In the genomic region with DNA sequence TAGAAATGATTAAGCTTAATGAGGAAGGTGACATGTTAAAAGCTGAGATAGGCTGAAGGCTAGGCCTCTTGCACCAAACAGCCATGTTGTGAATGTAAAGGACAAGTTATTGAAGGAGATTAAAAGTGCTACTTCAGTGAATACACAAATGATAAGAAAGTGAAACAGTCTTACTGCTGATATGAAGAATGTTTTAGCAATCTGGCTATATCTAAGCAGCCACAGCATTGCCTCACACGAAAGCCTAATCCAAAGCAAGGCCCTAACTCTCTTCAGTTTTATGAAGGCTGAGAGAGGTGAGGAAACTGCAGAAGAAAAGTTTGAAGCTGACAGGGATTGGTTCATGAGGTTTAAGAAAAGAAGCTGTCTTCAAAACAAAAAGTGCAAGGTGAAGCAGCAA, we compare ENCODE assay signal across 17 cellular contexts.
DNase-seq lines count a peak whose midpoint lies in the region; ATAC-seq, FAIRE-seq and TF ChIP-seq lines count a peak whose summit lies in the region.
"Had no signal": no experiment of that assay in that cellular context is flagged by ENCODE, and none has a peak within 500 bp of the region (broad histone marks: within the 10 kb centered on the region; RNA-seq: fewer than 3 reads in every experiment).

No MANE protein-coding gene starts in this region.

- peaks cover 13% of the 10 kb centered on the region for H3K4me1 Mint-ChIP-seq in activated CD4-positive, alpha-beta T cell treated with anti-CD3 and anti-CD28 coated beads, Interleukin-2, amount 10 ng/mL, durations not matched to agents 7 days and 5 days
- peaks cover 26% of the 10 kb centered on the region for H3K4me1 Mint-ChIP-seq in activated T-helper 2 cell treated with anti-CD3 and anti-CD28 coated beads, Interferon-gamma antibody, Interleukin-2, Interleukin-4, amounts not matched to agents 10 μg/mL and 5 μg/mL and 100 μg/mL, durations not matched to agents 14 hours and 24 hours and 36 hours (ENCODE audit: low read depth)
- peaks cover 2 to 23% (median 15%) of the 10 kb centered on the region in 7 donors for H3K4me1 Mint-ChIP-seq in naive thymus-derived CD4-positive, alpha-beta T cell
- H3K4me1 Mint-ChIP-seq: B cell had no signal

- CTCF ChIA-PET in activated CD4-positive, alpha-beta T cell treated with anti-CD3 and anti-CD28 coated beads, Interleukin-2, amount 10 ng/mL, durations not matched to agents 7 days and 5 days (lab: Charles Lee) = interaction anchor here (1.4 kb wide), 1 partner anchor 135 kb away, joined by 4 read pairs; a partner anchor contains a TSS
- CTCF ChIA-PET in naive thymus-derived CD4-positive, alpha-beta T cell (lab: Charles Lee) = interaction anchor here (1.2 kb wide), 1 partner anchor 53 kb away, joined by 3 read pairs; no protein-coding TSS in a partner anchor

- no peak for FAIRE-seq in small intestine (lab: Jason Lieb, UNC)
- FAIRE-seq in urothelium cell line (lab: Jason Lieb, UNC) = no peak
- FAIRE-seq: A204.1, GM12878, GM18507 had no signal

- H3K4me3 ChIP-seq in fibroblast of villous mesenchyme (ENCODE audit: low read depth, low read length) = no peak overlapping the region
- H3K4me3 ChIP-seq in small intestine (ENCODE audit: low read depth in 1 of 2, low read length in 2 of 2) = no peak overlapping the region
- H3K4me3 ChIP-seq in naive thymus-derived CD4-positive, alpha-beta T cell (ENCODE audit: low read length) = no peak overlapping the region
- H3K4me3 ChIP-seq: GM12878, GM23248 had no signal

- H3K9me3 ChIP-seq in small intestine (ENCODE audit: control insufficient read depth, low read depth) = no peaks in the 10 kb centered on the region
- H3K9me3 ChIP-seq in naive thymus-derived CD4-positive, alpha-beta T cell (ENCODE audit: control insufficient read depth in 2 of 3, low read length in 3 of 3) = peaks cover 0 to 14% (median 0%) of the 10 kb centered on the region in 3 experiments

- ATAC-seq in naive thymus-derived CD4-positive, alpha-beta T cell = no peak
- ATAC-seq: GM12878 had no signal

- WGBS in small intestine, 3 donors = 15 to 69% (median 19%) methylated on average over 1 of the region's 1 CpG

- peak overlapping the region; percentile 55 for H3K27ac Mint-ChIP-seq in activated CD4-positive, alpha-beta T cell treated with anti-CD3 and anti-CD28 coated beads, Interleukin-2, amount 10 ng/mL, durations not matched to agents 7 days and 5 days
- peak overlapping the region; percentile 70 for H3K27ac Mint-ChIP-seq in activated T-helper 2 cell treated with anti-CD3 and anti-CD28 coated beads, Interferon-gamma antibody, Interleukin-2, Interleukin-4, amounts not matched to agents 10 μg/mL and 5 μg/mL and 100 μg/mL, durations not matched to agents 14 hours and 24 hours and 36 hours
- H3K27ac Mint-ChIP-seq in naive thymus-derived CD4-positive, alpha-beta T cell = peak overlapping the region in 4 of 9 donors; percentile 6 to 47 (median 28)
- H3K27ac Mint-ChIP-seq: B cell; CD4-positive, alpha-beta memory T cell had no signal

- no peak for DNase-seq in activated CD4-positive, alpha-beta T cell treated with anti-CD3 and anti-CD28 coated beads, Interleukin-2, amount 10 ng/mL, durations not matched to agents 7 days and 5 days
- no peak for DNase-seq in activated CD4-positive, alpha-beta T cell treated with anti-CD3 and anti-CD28 coated beads for 4 hours
- DNase-seq in activated T-helper 2 cell treated with anti-CD3 and anti-CD28 coated beads, Interferon-gamma antibody, Interleukin-2, Interleukin-4, amounts not matched to agents 10 μg/mL and 5 μg/mL and 100 μg/mL, durations not matched to agents 14 hours and 24 hours and 36 hours (ENCODE audit: low spot score) = no peak
- peak; percentile 77 for DNase-seq in fibroblast of villous mesenchyme (ENCODE audit: low read depth)
- peak; percentile 72 for DNase-seq in small intestine
- DNase-seq in urothelium cell line (ENCODE audit: low spot score) = no peak
- no peak for DNase-seq in naive thymus-derived CD4-positive, alpha-beta T cell
- DNase-seq in activated T-cell treated with anti-CD3 and anti-CD28 coated beads, Interleukin-2, amount 50 U/mL, for 48 hours = no peak
- DNase-seq: C1 segment of cervical spinal cord; CD4-positive, alpha-beta memory T cell; DMS79; GM23248; H7 had no signal

- intact Hi-C loops in activated T-helper 2 cell treated with anti-CD3 and anti-CD28 coated beads, Interferon-gamma antibody, Interleukin-2, Interleukin-4, amounts not matched to agents 10 μg/mL and 5 μg/mL and 100 μg/mL, durations not matched to agents 14 hours and 24 hours and 36 hours (cut with micrococcal nuclease) = no loop called here
- intact Hi-C loops in naive thymus-derived CD4-positive, alpha-beta T cell (cut with micrococcal nuclease) = loop anchor here in 1 of 2 donors (5.0 kb wide), 1 partner anchor 33 kb away; no protein-coding TSS in a partner anchor

- H3K27me3 Mint-ChIP-seq in activated CD4-positive, alpha-beta T cell treated with anti-CD3 and anti-CD28 coated beads, Interleukin-2, amount 10 ng/mL, durations not matched to agents 7 days and 5 days = no peaks in the 10 kb centered on the region
- no peaks in the 10 kb centered on the region for H3K27me3 Mint-ChIP-seq in activated T-helper 2 cell treated with anti-CD3 and anti-CD28 coated beads, Interferon-gamma antibody, Interleukin-2, Interleukin-4, amounts not matched to agents 10 μg/mL and 5 μg/mL and 100 μg/mL, durations not matched to agents 14 hours and 24 hours and 36 hours (ENCODE audit: low read depth)
- no peaks in the 10 kb centered on the region for H3K27me3 Mint-ChIP-seq in naive thymus-derived CD4-positive, alpha-beta T cell
- H3K27me3 Mint-ChIP-seq: B cell; CD4-positive, alpha-beta memory T cell had no signal

- peaks cover 64% of the 10 kb centered on the region for H3K36me3 Mint-ChIP-seq in activated CD4-positive, alpha-beta T cell treated with anti-CD3 and anti-CD28 coated beads, Interleukin-2, amount 10 ng/mL, durations not matched to agents 7 days and 5 days (ENCODE audit: low read depth)
- peaks cover 76% of the 10 kb centered on the region for H3K36me3 Mint-ChIP-seq in activated T-helper 2 cell treated with anti-CD3 and anti-CD28 coated beads, Interferon-gamma antibody, Interleukin-2, Interleukin-4, amounts not matched to agents 10 μg/mL and 5 μg/mL and 100 μg/mL, durations not matched to agents 14 hours and 24 hours and 36 hours (ENCODE audit: low read depth)
- peaks cover 9 to 65% (median 42%) of the 10 kb centered on the region in 5 donors for H3K36me3 Mint-ChIP-seq in naive thymus-derived CD4-positive, alpha-beta T cell

- POLR2A ChIA-PET in activated CD4-positive, alpha-beta T cell treated with anti-CD3 and anti-CD28 coated beads, Interleukin-2, amount 10 ng/mL, durations not matched to agents 7 days and 5 days (lab: Charles Lee) = no interaction called here
- POLR2A ChIA-PET in naive thymus-derived CD4-positive, alpha-beta T cell (lab: Charles Lee) = interaction anchor here (0.6 kb wide), 1 partner anchor 1279 kb away, joined by 4 read pairs; no protein-coding TSS in a partner anchor

- peaks cover 0 to 7% of the 10 kb centered on the region in 2 donors for H3K4me1 ChIP-seq in small intestine (ENCODE audit: control insufficient read depth in 2 of 2, insufficient read depth in 1 of 2, low read depth in 1 of 2, low read length in 1 of 2)
- no peaks in the 10 kb centered on the region for H3K4me1 ChIP-seq in naive thymus-derived CD4-positive, alpha-beta T cell (ENCODE audit: control insufficient read depth in 2 of 2, insufficient read depth in 2 of 2, low read length in 2 of 2)

- H3K36me3 ChIP-seq in small intestine (ENCODE audit: control insufficient read depth in 2 of 2, insufficient read depth in 2 of 2, low read length in 2 of 2) = peaks cover 2 to 5% of the 10 kb centered on the region in 2 donors
- H3K36me3 ChIP-seq in naive thymus-derived CD4-positive, alpha-beta T cell (ENCODE audit: control insufficient read depth in 2 of 3, insufficient read depth in 3 of 3, low read length in 3 of 3) = peaks cover 0 to 3% (median 0%) of the 10 kb centered on the region in 3 experiments

- H3K27me3 ChIP-seq in small intestine (ENCODE audit: control insufficient read depth in 2 of 2, insufficient read depth in 2 of 2, low read length in 2 of 2) = no peaks in the 10 kb centered on the region
- no peaks in the 10 kb centered on the region for H3K27me3 ChIP-seq in naive thymus-derived CD4-positive, alpha-beta T cell (ENCODE audit: control insufficient read depth in 2 of 2, insufficient read depth in 2 of 2, low read length in 2 of 2)

- H3K9me3 Mint-ChIP-seq in activated CD4-positive, alpha-beta T cell treated with anti-CD3 and anti-CD28 coated beads, Interleukin-2, amount 10 ng/mL, durations not matched to agents 7 days and 5 days = peaks cover 26% of the 10 kb centered on the region
- H3K9me3 Mint-ChIP-seq in activated T-helper 2 cell treated with anti-CD3 and anti-CD28 coated beads, Interferon-gamma antibody, Interleukin-2, Interleukin-4, amounts not matched to agents 10 μg/mL and 5 μg/mL and 100 μg/mL, durations not matched to agents 14 hours and 24 hours and 36 hours = peaks cover 29% of the 10 kb centered on the region
- H3K9me3 Mint-ChIP-seq in naive thymus-derived CD4-positive, alpha-beta T cell = peaks cover 0 to 24% (median 14%) of the 10 kb centered on the region in 11 donors

- H3K27ac ChIP-seq in small intestine (ENCODE audit: low read depth in 1 of 2, low read length in 1 of 2) = no peak overlapping the region
- no peak overlapping the region for H3K27ac ChIP-seq in naive thymus-derived CD4-positive, alpha-beta T cell (ENCODE audit: low read depth, low read length)
- H3K27ac ChIP-seq: GM23248 had no signal

- H3K4me3 Mint-ChIP-seq in activated CD4-positive, alpha-beta T cell treated with anti-CD3 and anti-CD28 coated beads, Interleukin-2, amount 10 ng/mL, durations not matched to agents 7 days and 5 days = no peak overlapping the region
- no peak overlapping the region for H3K4me3 Mint-ChIP-seq in activated T-helper 2 cell treated with anti-CD3 and anti-CD28 coated beads, Interferon-gamma antibody, Interleukin-2, Interleukin-4, amounts not matched to agents 10 μg/mL and 5 μg/mL and 100 μg/mL, durations not matched to agents 14 hours and 24 hours and 36 hours (ENCODE audit: low read depth)
- H3K4me3 Mint-ChIP-seq in naive thymus-derived CD4-positive, alpha-beta T cell = no peak overlapping the region
- H3K4me3 Mint-ChIP-seq: B cell; CD4-positive, alpha-beta memory T cell had no signal

- no peak for TF ChIP-seq CTCF in fibroblast of villous mesenchyme (IDR thresholded peaks at IDR 0.05; ENCODE audit: insufficient read depth, low read depth, low read length)

Comparison
In these comparisons a context has a peak if more than half of its experiments do, and no peak if none do; other contexts are left out.
1. DNase-seq: peak in fibroblast of villous mesenchyme (single experiment) and small intestine (single experiment); none in activated CD4-positive, alpha-beta T cell treated with anti-CD3 and anti-CD28 coated beads, Interleukin-2, amount 10 ng/mL, durations not matched to agents 7 days and 5 days (single experiment), activated CD4-positive, alpha-beta T cell treated with anti-CD3 and anti-CD28 coated beads for 4 hours (0 of 2), activated T-helper 2 cell treated with anti-CD3 and anti-CD28 coated beads, Interferon-gamma antibody, Interleukin-2, Interleukin-4, amounts not matched to agents 10 μg/mL and 5 μg/mL and 100 μg/mL, durations not matched to agents 14 hours and 24 hours and 36 hours (single experiment), urothelium cell line (single experiment), naive thymus-derived CD4-positive, alpha-beta T cell (0 of 9) and activated T-cell treated with anti-CD3 and anti-CD28 coated beads, Interleukin-2, amount 50 U/mL, for 48 hours (0 of 2).